1 cellular context compared by ENCODE assay signal in the genomic region with DNA sequence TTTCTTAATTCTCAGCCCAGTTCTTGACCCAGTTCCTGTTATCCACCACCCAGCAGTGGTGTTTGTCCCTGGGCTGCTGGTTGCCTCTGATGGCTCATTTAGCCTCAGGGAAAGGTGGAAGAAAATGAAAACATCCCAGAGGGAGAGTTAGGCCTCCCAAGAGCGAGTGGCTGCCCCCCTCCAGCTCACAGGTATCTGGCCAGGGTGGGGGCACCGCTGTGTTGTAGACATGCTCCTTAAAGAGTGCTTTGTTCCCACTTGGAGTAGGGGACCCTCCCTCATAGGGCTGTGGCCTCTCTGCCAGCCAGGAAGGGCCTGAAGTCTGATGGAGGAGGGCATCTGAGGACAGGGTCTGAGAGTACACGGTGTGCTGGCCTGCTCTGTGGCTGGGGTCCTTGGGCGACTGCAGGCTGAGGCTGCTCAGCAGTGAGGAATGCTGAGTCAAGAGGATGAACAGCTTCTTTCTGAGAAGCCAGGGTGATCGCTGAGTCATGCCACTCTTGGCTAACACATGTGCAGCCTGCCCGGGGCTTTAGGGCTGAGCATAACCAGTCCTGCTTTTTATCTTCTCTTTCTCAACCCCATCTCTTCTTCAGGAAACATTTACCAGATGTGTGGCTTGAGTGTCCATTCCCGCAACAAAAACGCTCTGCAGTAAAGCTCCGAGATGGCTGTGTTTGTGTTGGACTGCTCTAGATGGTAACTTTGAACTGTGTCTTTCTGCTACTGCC.
TF ChIP-seq lines count a peak whose summit lies in the region.

No MANE protein-coding gene starts in this region.

TF ChIP-seq in HepG2, 621 proteins besides CTCF, POLR2A, EP300 and RAD21 (continued from another document and continues in another):
- TF ChIP-seq, protein P1, sequence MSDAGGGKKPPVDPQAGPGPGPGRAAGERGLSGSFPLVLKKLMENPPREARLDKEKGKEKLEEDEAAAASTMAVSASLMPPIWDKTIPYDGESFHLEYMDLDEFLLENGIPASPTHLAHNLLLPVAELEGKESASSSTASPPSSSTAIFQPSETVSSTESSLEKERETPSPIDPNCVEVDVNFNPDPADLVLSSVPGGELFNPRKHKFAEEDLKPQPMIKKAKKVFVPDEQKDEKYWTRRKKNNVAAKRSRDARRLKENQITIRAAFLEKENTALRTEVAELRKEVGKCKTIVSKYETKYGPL (CRISPR knock-in tag; IDR thresholded peaks at IDR 0.05): peak; percentile 59; the same call in 1 of the 2 replicates
- TF ChIP-seq IRX3 (CRISPR knock-in tag; IDR thresholded peaks at IDR 0.05; ENCODE audit: borderline replicate concordance, low read depth) (no peak; the same call in 1 of the 2 replicates), ZSCAN5A (CRISPR knock-in tag; IDR thresholded peaks at IDR 0.05; ENCODE audit: borderline replicate concordance) (no peak), TFDP2 (CRISPR knock-in tag; IDR thresholded peaks at IDR 0.05) (no peak), ZNF772 (CRISPR knock-in tag; IDR thresholded peaks at IDR 0.05) (peak; percentile 43), ZFP90 (CRISPR knock-in tag; IDR thresholded peaks at IDR 0.05; ENCODE audit: borderline replicate concordance) (peak; percentile 88), TEAD3 (CRISPR knock-in tag; optimal IDR thresholded peaks at IDR 0.05; ENCODE audit: borderline replicate concordance) (peak; percentile 77), JUND (CRISPR knock-in tag; IDR thresholded peaks at IDR 0.05) (0 out of 2 replicates have a peak, but pooled peaks have one; percentile 23), ZNF7 (CRISPR knock-in tag; IDR thresholded peaks at IDR 0.05) (peak; percentile 80), GFI1 (CRISPR knock-in tag; IDR thresholded peaks at IDR 0.05; ENCODE audit: borderline replicate concordance) (no peak; the same call in 1 of the 2 replicates), TOPORS (CRISPR knock-in tag; IDR thresholded peaks at IDR 0.05) (no peak), ZNF839 (CRISPR knock-in tag; IDR thresholded peaks at IDR 0.05; ENCODE audit: borderline replicate concordance) (0 out of 2 replicates have a peak, but pooled peaks have one; percentile 51), ZNF253 (CRISPR knock-in tag; IDR thresholded peaks at IDR 0.05; ENCODE audit: borderline replicate concordance) (0 out of 2 replicates have a peak, but pooled peaks have one; percentile 85), FOXC1 (CRISPR knock-in tag; IDR thresholded peaks at IDR 0.05; ENCODE audit: borderline replicate concordance) (no peak), NFAT5 (CRISPR knock-in tag; IDR thresholded peaks at IDR 0.05) (no peak), ZBTB7A (CRISPR knock-in tag; IDR thresholded peaks at IDR 0.05) (peak; percentile 89), FOSL1 (CRISPR knock-in tag; IDR thresholded peaks at IDR 0.05; ENCODE audit: borderline replicate concordance) (peak; percentile 61; the same call in 1 of the 2 replicates), SOX13 (IDR thresholded peaks at IDR 0.05) (peak; percentile 8; the same call in 1 of the 2 replicates), SOX13 (CRISPR knock-in tag; conservative IDR thresholded peaks at IDR 0.05 in 1 of 2, IDR thresholded peaks at IDR 0.05 in 1 of 2) (no peak; a peak in 1 of 4 replicates), TMF1 (CRISPR knock-in tag; IDR thresholded peaks at IDR 0.05; ENCODE audit: low read depth) (no peak), DR1 (CRISPR knock-in tag; IDR thresholded peaks at IDR 0.05) (no peak), CENPBD1 (CRISPR knock-in tag; IDR thresholded peaks at IDR 0.05; ENCODE audit: borderline replicate concordance, low read depth) (no peak), ZBTB33 (CRISPR knock-in tag; IDR thresholded peaks at IDR 0.05) (peak; percentile 54; the same call in 1 of the 2 replicates), U2AF2 (IDR thresholded peaks at IDR 0.05; ENCODE audit: low read depth, low read length) (no peak), ZNF607 (CRISPR knock-in tag; IDR thresholded peaks at IDR 0.05; ENCODE audit: borderline replicate concordance) (0 out of 2 replicates have a peak, but pooled peaks have one; percentile 12), KMT2A (CRISPR knock-in tag; IDR thresholded peaks at IDR 0.05) (no peak), ARHGAP35 (CRISPR knock-in tag; IDR thresholded peaks at IDR 0.05; ENCODE audit: borderline replicate concordance) (0 out of 2 replicates have a peak, but pooled peaks have one; percentile 20), ELF3 (CRISPR knock-in tag; IDR thresholded peaks at IDR 0.05) (peak; percentile 15; the same call in 1 of the 2 replicates), ZFP62 (CRISPR knock-in tag; IDR thresholded peaks at IDR 0.05) (no peak), HOXD1 (CRISPR knock-in tag; IDR thresholded peaks at IDR 0.05) (peak; percentile 11; the same call in 1 of the 2 replicates), ZNF598 (CRISPR knock-in tag; IDR thresholded peaks at IDR 0.05; ENCODE audit: borderline replicate concordance) (peak; percentile 44; the same call in 1 of the 2 replicates), ZNF550 (CRISPR knock-in tag; IDR thresholded peaks at IDR 0.05; ENCODE audit: borderline replicate concordance) (peak; percentile 96), ZNF205 (CRISPR knock-in tag; IDR thresholded peaks at IDR 0.05) (0 out of 2 replicates have a peak, but pooled peaks have one; percentile 36), ZNF263 (CRISPR knock-in tag; IDR thresholded peaks at IDR 0.05) (0 out of 2 replicates have a peak, but pooled peaks have one; percentile 17), ZNF672 (CRISPR knock-in tag; IDR thresholded peaks at IDR 0.05) (no peak), ZC3H4 (CRISPR knock-in tag; IDR thresholded peaks at IDR 0.05; ENCODE audit: borderline replicate concordance) (no peak; the same call in 1 of the 2 replicates), MTA1 (CRISPR knock-in tag; IDR thresholded peaks at IDR 0.05; ENCODE audit: borderline replicate concordance) (peak; percentile 87; the same call in 1 of the 2 replicates)
- TF ChIP-seq, protein P2, sequence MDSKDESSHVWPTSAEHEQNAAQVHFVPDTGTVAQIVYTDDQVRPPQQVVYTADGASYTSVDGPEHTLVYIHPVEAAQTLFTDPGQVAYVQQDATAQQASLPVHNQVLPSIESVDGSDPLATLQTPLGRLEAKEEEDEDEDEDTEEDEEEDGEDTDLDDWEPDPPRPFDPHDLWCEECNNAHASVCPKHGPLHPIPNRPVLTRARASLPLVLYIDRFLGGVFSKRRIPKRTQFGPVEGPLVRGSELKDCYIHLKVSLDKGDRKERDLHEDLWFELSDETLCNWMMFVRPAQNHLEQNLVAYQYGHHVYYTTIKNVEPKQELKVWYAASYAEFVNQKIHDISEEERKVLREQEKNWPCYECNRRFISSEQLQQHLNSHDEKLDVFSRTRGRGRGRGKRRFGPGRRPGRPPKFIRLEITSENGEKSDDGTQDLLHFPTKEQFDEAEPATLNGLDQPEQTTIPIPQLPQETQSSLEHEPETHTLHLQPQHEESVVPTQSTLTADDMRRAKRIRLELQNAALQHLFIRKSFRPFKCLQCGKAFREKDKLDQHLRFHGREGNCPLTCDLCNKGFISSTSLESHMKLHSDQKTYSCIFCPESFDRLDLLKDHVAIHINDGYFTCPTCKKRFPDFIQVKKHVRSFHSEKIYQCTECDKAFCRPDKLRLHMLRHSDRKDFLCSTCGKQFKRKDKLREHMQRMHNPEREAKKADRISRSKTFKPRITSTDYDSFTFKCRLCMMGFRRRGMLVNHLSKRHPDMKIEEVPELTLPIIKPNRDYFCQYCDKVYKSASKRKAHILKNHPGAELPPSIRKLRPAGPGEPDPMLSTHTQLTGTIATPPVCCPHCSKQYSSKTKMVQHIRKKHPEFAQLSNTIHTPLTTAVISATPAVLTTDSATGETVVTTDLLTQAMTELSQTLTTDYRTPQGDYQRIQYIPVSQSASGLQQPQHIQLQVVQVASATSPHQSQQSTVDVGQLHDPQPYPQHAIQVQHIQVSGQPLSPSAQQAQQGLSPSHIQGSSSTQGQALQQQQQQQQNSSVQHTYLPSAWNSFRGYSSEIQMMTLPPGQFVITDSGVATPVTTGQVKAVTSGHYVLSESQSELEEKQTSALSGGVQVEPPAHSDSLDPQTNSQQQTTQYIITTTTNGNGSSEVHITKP (CRISPR knock-in tag; IDR thresholded peaks at IDR 0.05; ENCODE audit: low read depth): peak; percentile 60; the same call in 1 of the 2 replicates
- TF ChIP-seq, protein P3, sequence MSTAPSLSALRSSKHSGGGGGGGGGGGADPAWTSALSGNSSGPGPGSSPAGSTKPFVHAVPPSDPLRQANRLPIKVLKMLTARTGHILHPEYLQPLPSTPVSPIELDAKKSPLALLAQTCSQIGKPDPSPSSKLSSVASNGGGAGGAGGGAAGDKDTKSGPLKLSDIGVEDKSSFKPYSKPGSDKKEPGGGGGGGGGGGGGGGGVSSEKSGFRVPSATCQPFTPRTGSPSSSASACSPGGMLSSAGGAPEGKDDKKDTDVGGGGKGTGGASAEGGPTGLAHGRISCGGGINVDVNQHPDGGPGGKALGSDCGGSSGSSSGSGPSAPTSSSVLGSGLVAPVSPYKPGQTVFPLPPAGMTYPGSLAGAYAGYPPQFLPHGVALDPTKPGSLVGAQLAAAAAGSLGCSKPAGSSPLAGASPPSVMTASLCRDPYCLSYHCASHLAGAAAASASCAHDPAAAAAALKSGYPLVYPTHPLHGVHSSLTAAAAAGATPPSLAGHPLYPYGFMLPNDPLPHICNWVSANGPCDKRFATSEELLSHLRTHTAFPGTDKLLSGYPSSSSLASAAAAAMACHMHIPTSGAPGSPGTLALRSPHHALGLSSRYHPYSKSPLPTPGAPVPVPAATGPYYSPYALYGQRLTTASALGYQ (CRISPR knock-in tag; IDR thresholded peaks at IDR 0.05): peak; percentile 40; the same call in 1 of the 2 replicates
